Comparison of ENCODE assay signal across 12 cellular contexts in the genomic region with DNA sequence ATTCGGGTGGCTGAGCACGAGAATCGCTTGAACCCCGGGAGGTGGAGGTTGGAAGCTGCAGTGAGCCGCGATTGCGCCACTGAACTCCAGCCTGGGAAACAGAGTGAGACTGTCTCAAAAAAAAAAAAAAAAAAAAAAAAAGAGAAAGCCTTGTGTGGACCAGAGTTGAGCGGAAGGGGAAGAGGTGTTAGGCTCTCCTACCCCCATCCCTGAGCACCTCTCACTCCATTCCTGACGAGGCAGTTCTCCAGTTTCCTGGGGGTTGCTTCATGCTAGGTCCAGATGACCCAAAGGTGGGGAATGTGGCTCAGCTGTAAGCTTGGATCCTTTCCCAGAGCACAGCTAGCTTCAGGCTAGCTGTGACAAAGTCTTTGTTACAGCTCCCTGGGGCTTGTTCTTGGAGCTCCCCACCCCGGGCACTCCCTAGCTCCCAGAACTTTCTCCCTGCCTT. TPM values are rescaled to one million over a fixed set of nuclear protein-coding genes. Genes with fewer than 3 reads are reported as not detected.
A peak's percentile ranks its signal among the peaks of the same experiment; 100 is the strongest.
DNase-seq lines count a peak whose midpoint lies in the region; ATAC-seq, FAIRE-seq and TF ChIP-seq lines count a peak whose summit lies in the region.
"Had no signal": no experiment of that assay in that cellular context is flagged by ENCODE, and none has a peak within 500 bp of the region (broad histone marks: within the 10 kb centered on the region; RNA-seq: fewer than 3 reads in every experiment).

No MANE protein-coding gene starts in this region.

- no peaks in the 10 kb centered on the region for H3K9me3 Mint-ChIP-seq in stimulated activated memory B cell treated with anti-CD40 and anti-IgM and Interleukin-4, amounts not matched to agents 10 μg/mL and 1 μg/mL and 100 μg/mL, for 72 hours
- peaks cover 6 to 10% of the 10 kb centered on the region in 2 donors for H3K9me3 Mint-ChIP-seq in activated naive CD4-positive, alpha-beta T cell treated with anti-CD3 and anti-CD28 coated beads, Interleukin-2, amount 50 U/mL, for 72 hours
- H3K9me3 Mint-ChIP-seq: dendritic cell treated with granulocyte-macrophage colony-stimulating factor and Interleukin-4, amounts not matched to agents 40 ng/mL and 50 ng/mL, for 4 days had no signal

- no peak overlapping the region for H3K27ac ChIP-seq in kidney (ENCODE audit: low read depth in 2 of 2, low read length in 2 of 2)
- H3K27ac ChIP-seq: C4-2B had no signal

- peaks cover 57% of the 10 kb centered on the region for H3K27me3 Mint-ChIP-seq in stimulated activated memory B cell treated with anti-CD40 and anti-IgM and Interleukin-4, amounts not matched to agents 10 μg/mL and 1 μg/mL and 100 μg/mL, for 72 hours

- H3K4me1 ChIP-seq in kidney (ENCODE audit: control insufficient read depth in 1 of 2, insufficient read depth in 1 of 2, low read depth in 1 of 2, low read length in 2 of 2), result no peaks in the 10 kb centered on the region
- H3K4me1 ChIP-seq: HAP-1 had no signal

- peaks cover 0 to 4% of the 10 kb centered on the region in 2 donors for H3K9me3 ChIP-seq in kidney (ENCODE audit: control insufficient read depth in 1 of 2, low read length in 2 of 2)

- no peak overlapping the region for H3K4me3 Mint-ChIP-seq in stimulated activated memory B cell treated with anti-CD40 and anti-IgM and Interleukin-4, amounts not matched to agents 10 μg/mL and 1 μg/mL and 100 μg/mL, for 72 hours
- H3K4me3 Mint-ChIP-seq: dendritic cell treated with granulocyte-macrophage colony-stimulating factor and Interleukin-4, amounts not matched to agents 40 ng/mL and 50 ng/mL, for 4 days; T-helper 1 cell treated with Interleukin-12 subunit alpha and Interleukin-12 subunit beta and Interleukin-4 antibody, amounts not matched to agents 30 μg/mL and 1 μg/mL, for 36 hours had no signal

- intact Hi-C loops in kidney (cut with DNase I), result no loop called here

- H3K9ac ChIP-seq in kidney (ENCODE audit: low read length in 2 of 2), result no peak overlapping the region

- H3K36me3 Mint-ChIP-seq in stimulated activated memory B cell treated with anti-CD40 and anti-IgM and Interleukin-4, amounts not matched to agents 10 μg/mL and 1 μg/mL and 100 μg/mL, for 72 hours, result no peaks in the 10 kb centered on the region
- H3K36me3 Mint-ChIP-seq in activated naive CD4-positive, alpha-beta T cell treated with anti-CD3 and anti-CD28 coated beads, Interleukin-2, amount 50 U/mL, for 72 hours, result peaks cover 0 to 5% of the 10 kb centered on the region in 2 donors

- no peak overlapping the region for H3K27ac Mint-ChIP-seq in stimulated activated memory B cell treated with anti-CD40 and anti-IgM and Interleukin-4, amounts not matched to agents 10 μg/mL and 1 μg/mL and 100 μg/mL, for 72 hours
- H3K27ac Mint-ChIP-seq in activated naive CD4-positive, alpha-beta T cell treated with anti-CD3 and anti-CD28 coated beads, Interleukin-2, amount 50 U/mL, for 72 hours, result no peak overlapping the region
- H3K27ac Mint-ChIP-seq: dendritic cell treated with granulocyte-macrophage colony-stimulating factor and Interleukin-4, amounts not matched to agents 40 ng/mL and 50 ng/mL, for 4 days; T-helper 1 cell treated with Interleukin-12 subunit alpha and Interleukin-12 subunit beta and Interleukin-4 antibody, amounts not matched to agents 30 μg/mL and 1 μg/mL, for 36 hours had no signal

- TF ChIP-seq CTCF in kidney (IDR thresholded peaks at IDR 0.05; ENCODE audit: borderline replicate concordance, extremely low read depth, insufficient read depth), result no peak

- FAIRE-seq in HTR-8/SVneo (lab: Jason Lieb, UNC), result no peak
- FAIRE-seq in kidney (lab: Jason Lieb, UNC), result no peak

- H3K36me3 ChIP-seq in kidney (ENCODE audit: control insufficient read depth in 1 of 2, insufficient read depth in 2 of 2, low read length in 2 of 2), result no peaks in the 10 kb centered on the region
- H3K36me3 ChIP-seq: HAP-1 had no signal

- peaks cover 9% of the 10 kb centered on the region for H3K4me1 Mint-ChIP-seq in stimulated activated memory B cell treated with anti-CD40 and anti-IgM and Interleukin-4, amounts not matched to agents 10 μg/mL and 1 μg/mL and 100 μg/mL, for 72 hours

- peak; percentile 65 for DNase-seq in 8988T
- DNase-seq in HTR-8/SVneo (ENCODE audit: insufficient read length, low spot score), result peak; percentile 64
- DNase-seq in brain pericyte (ENCODE audit: low read depth, low spot score), result peak; percentile 36
- DNase-seq in kidney, result peak; percentile 86
- no peak for DNase-seq in HT-29 (ENCODE audit: low spot score)
- no peak for DNase-seq in NCI-H524 treated with DMSO at 0.1 percent for 48 hours (lab: John Stamatoyannopoulos, UW)
- no peak for DNase-seq in activated naive CD4-positive, alpha-beta T cell treated with anti-CD3 and anti-CD28 coated beads, Interleukin-2, amount 50 U/mL, for 72 hours (ENCODE audit: low spot score in 2 of 2)

- no peak for ATAC-seq in stimulated activated memory B cell treated with anti-CD40 and anti-IgM and Interleukin-4, amounts not matched to agents 10 μg/mL and 1 μg/mL and 100 μg/mL, for 72 hours
- no peak for ATAC-seq in activated naive CD4-positive, alpha-beta T cell treated with anti-CD3 and anti-CD28 coated beads, Interleukin-2, amount 50 U/mL, for 72 hours

- H3K4me3 ChIP-seq in kidney (ENCODE audit: low read length in 2 of 2), result no peak overlapping the region
- H3K4me3 ChIP-seq: HAP-1 had no signal

RNA-seq across cellular contexts. Expression of a gene that starts 8.8 kb away (rescaled TPM):
- 26.5 TPM for total RNA-seq in kidney
- polyA plus RNA-seq in kidney (ENCODE audit: insufficient read depth, low read depth, low replicate concordance), result 39.7 TPM
- 11.3 and 14.4 TPM in 2 replicates for total RNA-seq in HT-29 (2014; rRNA removed; shearing (Covaris generic))
- total RNA-seq in activated naive CD4-positive, alpha-beta T cell treated with anti-CD3 and anti-CD28 coated beads, Interleukin-2, amount 50 U/mL, for 72 hours, result 1 to 10 TPM; 5.2 to 7.8 TPM

RNA-seq across cellular contexts. Expression of a gene that starts 41.1 kb away (rescaled TPM):
- 12.5 TPM for total RNA-seq in kidney
- polyA plus RNA-seq in kidney (ENCODE audit: insufficient read depth, low read depth, low replicate concordance), result 1.1 TPM
- total RNA-seq in HT-29 (2014; rRNA removed; shearing (Covaris generic)), result 0.03 and 0.70 TPM in 2 replicates
- total RNA-seq in activated naive CD4-positive, alpha-beta T cell treated with anti-CD3 and anti-CD28 coated beads, Interleukin-2, amount 50 U/mL, for 72 hours, result 1 to 10 TPM in 1 of 2 donors, under 1 TPM in 1; 0.75 to 1.1 TPM

RNA-seq across cellular contexts. Expression of a gene that starts 46.9 kb away (rescaled TPM):
- 199 TPM for total RNA-seq in kidney
- polyA plus RNA-seq in kidney (ENCODE audit: insufficient read depth, low read depth, low replicate concordance), result 41.7 TPM
- total RNA-seq in HT-29 (2014; rRNA removed; shearing (Covaris generic)), result 101 and 110 TPM in 2 replicates
- 100 to 1,000 TPM; 142 to 241 TPM for total RNA-seq in activated naive CD4-positive, alpha-beta T cell treated with anti-CD3 and anti-CD28 coated beads, Interleukin-2, amount 50 U/mL, for 72 hours

Comparison
In these comparisons a context has a peak if more than half of its experiments do, and no peak if none do; other contexts are left out.
1. DNase-seq: peak in 8988T (single experiment), HTR-8/SVneo (single experiment), brain pericyte (single experiment) and kidney (single experiment); none in HT-29 (single experiment), NCI-H524 treated with DMSO at 0.1 percent for 48 hours (single experiment) and activated naive CD4-positive, alpha-beta T cell treated with anti-CD3 and anti-CD28 coated beads, Interleukin-2, amount 50 U/mL, for 72 hours (0 of 2).